Comparison of ENCODE assay signal across 8 cellular contexts in genomic region chr1:87330954-87331318, GRCh38. TPM values are rescaled to one million over a fixed set of nuclear protein-coding genes. Genes with fewer than 3 reads are reported as not detected.
DNase-seq lines count a peak whose midpoint lies in the region; ATAC-seq, FAIRE-seq and TF ChIP-seq lines count a peak whose summit lies in the region.

No MANE protein-coding gene starts in this region.

- H2BK20ac ChIP-seq in H1 (ENCODE audit: low read length), result no peak overlapping the region

- H2BK5ac ChIP-seq in H1 (ENCODE audit: low read depth, low read length), result 0 out of 2 replicates have a peak overlapping the region, but pooled peaks have one; percentile 29

- H3K9me3 ChIP-seq in CD8-positive, alpha-beta T cell (ENCODE audit: low read length), result no peaks in the 10 kb centered on the region
- H3K9me3 ChIP-seq in NT2/D1 (ENCODE audit: insufficient read depth, low read length) (no peaks in the 10 kb centered on the region), H1 (ENCODE audit: insufficient read depth in 2 of 2, low read depth in 1 of 2, low read length in 1 of 2) (no peaks in the 10 kb centered on the region), neuron (ENCODE audit: low read length) (no peaks in the 10 kb centered on the region)

- H3K4me1 ChIP-seq in CD8-positive, alpha-beta T cell (ENCODE audit: insufficient read depth, low read length), result peaks cover 42% of the 10 kb centered on the region
- H3K4me1 ChIP-seq in NT2/D1 (ENCODE audit: insufficient read depth, insufficient read length) (no peaks in the 10 kb centered on the region), H1 (replicated peaks in 1 of 4; ENCODE audit: control insufficient read depth in 3 of 4, insufficient read depth in 4 of 4, low read length in 3 of 4) (peaks cover 2 to 26% (median 18%) of the 10 kb centered on the region in 4 experiments; a peak in 6 of 7 replicates), neuron (ENCODE audit: insufficient read depth, low read length) (peaks cover 15% of the 10 kb centered on the region)

- H2AFZ ChIP-seq in H1 (ENCODE audit: low read length) (no peak overlapping the region), neuron (ENCODE audit: low read depth, low read length) (peak overlapping the region; percentile 12)

- CTCF ChIA-PET in CD8-positive, alpha-beta T cell (lab: Charles Lee), result interaction anchor here (0.7 to 1.0 kb wide), 2 partner anchors 10 to 622 kb away, joined by 3 read pairs; no protein-coding TSS in a partner anchor
- CTCF ChIA-PET in H1 (lab: Charles Lee; ENCODE audit: partially characterized antibody), result interaction anchor here (0.8 to 2.3 kb wide), 9 partner anchors 11 to 176 kb away, joined by 3 to 21 read pairs (median 4); no protein-coding TSS in a partner anchor

- H4K5ac ChIP-seq in H1 (ENCODE audit: insufficient read length, low read depth, low read length), result peak overlapping the region; percentile 46

- peak overlapping the region; percentile 6 for H3K27ac ChIP-seq in CD8-positive, alpha-beta T cell (ENCODE audit: low read depth, low read length)
- H3K27ac ChIP-seq in H1 (ENCODE audit: low read depth, low read length), result peak overlapping the region; percentile 74; the same call in 1 of the 2 replicates

- peak overlapping the region; percentile 93 for H3K27ac Mint-ChIP-seq in CD8-positive, alpha-beta T cell

- H3K27me3 Mint-ChIP-seq in CD8-positive, alpha-beta T cell (ENCODE audit: low read depth), result no peaks in the 10 kb centered on the region

- peak overlapping the region; percentile 95 for H3K4me3 Mint-ChIP-seq in CD8-positive, alpha-beta T cell

- peak overlapping the region; percentile 65 for H3K4me3 ChIP-seq in CD8-positive, alpha-beta T cell (ENCODE audit: low read depth, low read length)
- peak overlapping the region; percentile 69 for H3K4me3 ChIP-seq in NT2/D1 (ENCODE audit: insufficient read length, low read depth)
- peak overlapping the region; percentile 74 to 85 (median 82) for H3K4me3 ChIP-seq in H1 (ENCODE audit: extremely low read depth in 1 of 4, insufficient read depth in 2 of 4, low read depth in 3 of 4, low read length in 4 of 4)
- H3K4me3 ChIP-seq in neuron (ENCODE audit: low read length), result peak overlapping the region; percentile 53

- peaks cover 63% of the 10 kb centered on the region for H3K4me1 Mint-ChIP-seq in CD8-positive, alpha-beta T cell (ENCODE audit: low read depth)

- no peak overlapping the region for H2AK5ac ChIP-seq in H1 (ENCODE audit: low read depth, low read length)

- peak overlapping the region; percentile 90 for H3K9ac ChIP-seq in NT2/D1 (ENCODE audit: insufficient read length, low read depth)
- peak overlapping the region in 3 of 4 experiments; percentile 54 to 75 (median 58); a peak in 5 of 7 replicates for H3K9ac ChIP-seq in H1 (replicated peaks in 1 of 4; ENCODE audit: extremely low read depth in 1 of 4, low read depth in 3 of 4, low read length in 3 of 4)

- no peaks in the 10 kb centered on the region for H3K27me3 ChIP-seq in CD8-positive, alpha-beta T cell (ENCODE audit: insufficient read depth, low read length)
- no peaks in the 10 kb centered on the region for H3K27me3 ChIP-seq in NT2/D1 (ENCODE audit: insufficient read depth, insufficient read length)
- H3K27me3 ChIP-seq in H1 (replicated peaks in 1 of 4; ENCODE audit: control insufficient read depth in 3 of 4, extremely low read depth in 1 of 4, insufficient read depth in 3 of 4, low read length in 3 of 4), result no peaks in the 10 kb centered on the region
- H3K27me3 ChIP-seq in neuron (ENCODE audit: insufficient read depth, low read length), result no peaks in the 10 kb centered on the region

- no peak overlapping the region for H2BK12ac ChIP-seq in H1 (ENCODE audit: low read depth, low read length)

- no peak for TF ChIP-seq RAD21 in H1 (IDR thresholded peaks at IDR 0.05 in 1 of 2, conservative IDR thresholded peaks at IDR 0.05 in 1 of 2; ENCODE audit: low read depth in 2 of 2, low read length in 2 of 2)

- H3K79me2 ChIP-seq in H1 (ENCODE audit: control insufficient read depth in 1 of 2, insufficient read depth in 2 of 2, low read length in 2 of 2), result peaks cover 0 to 42% of the 10 kb centered on the region in 2 experiments; a peak in 2 of 4 replicates

- no peak overlapping the region for H4K8ac ChIP-seq in H1 (ENCODE audit: extremely low read depth, insufficient read depth, low read length)

- no peak overlapping the region for H2BK15ac ChIP-seq in H1 (ENCODE audit: low read length)

- TF ChIP-seq EP300 in H1 (IDR thresholded peaks at IDR 0.05; ENCODE audit: borderline replicate concordance in 1 of 2, low read depth in 2 of 2, low read length in 2 of 2), result no peak

- H3K23ac ChIP-seq in H1 (ENCODE audit: insufficient read length), result no peak overlapping the region

- DNase-seq in CD8-positive, alpha-beta T cell, result no peak
- DNase-seq in NT2/D1 (ENCODE audit: low read depth, low spot score) (no peak), H1 (ENCODE audit: low read depth in 1 of 2, low spot score in 2 of 2) (no peak), NCI-H187 treated with DMSO at 0.1 percent for 48 hours (lab: John Stamatoyannopoulos, UW) (no peak), NK-92 (lab: John Stamatoyannopoulos, UW; ENCODE audit: unreplicated experiment) (no peak)

- TF ChIP-seq POLR2A in H1 (IDR thresholded peaks at IDR 0.05; ENCODE audit: control extremely low read depth in 1 of 2, low read depth in 2 of 2, low read length in 2 of 2), result no peak

- H3K14ac ChIP-seq in H1 (ENCODE audit: insufficient read length), result no peak overlapping the region

- POLR2A ChIA-PET in CD8-positive, alpha-beta T cell (lab: Charles Lee), result no interaction called here
- POLR2A ChIA-PET in H1 (lab: Charles Lee; ENCODE audit: partially characterized antibody), result interaction anchor here (0.7 to 13.4 kb wide), 12 partner anchors 14 to 133 kb away, joined by 3 to 184 read pairs (median 4); no protein-coding TSS in a partner anchor

- no peak overlapping the region for H3K4ac ChIP-seq in H1 (replicated peaks; ENCODE audit: insufficient read length, low read depth, low read length)

- peaks cover 14% of the 10 kb centered on the region for H3K23me2 ChIP-seq in H1 (ENCODE audit: low read depth, low read length)

- no peak overlapping the region for H3K56ac ChIP-seq in H1 (replicated peaks; ENCODE audit: insufficient read length, low read depth, low read length)

- H4K20me1 ChIP-seq in H1 (replicated peaks in 1 of 2; ENCODE audit: control insufficient read depth in 1 of 2, insufficient read depth in 2 of 2, low read length in 2 of 2), result peaks cover 7 to 9% of the 10 kb centered on the region in 2 experiments

- no peak overlapping the region for H2BK120ac ChIP-seq in H1 (replicated peaks; ENCODE audit: low read depth, low read length)

- no peak for ATAC-seq in CD8-positive, alpha-beta T cell
- ATAC-seq in HG02642 (IDR thresholded peaks at IDR 0.05; ENCODE audit: poor library complexity, unreplicated experiment) (no peak), GM18511 (IDR thresholded peaks at IDR 0.05; ENCODE audit: unreplicated experiment) (no peak)

- peaks cover 12% of the 10 kb centered on the region for H3K36me3 Mint-ChIP-seq in CD8-positive, alpha-beta T cell

- 8% methylated on average over 4 of the region's 8 CpGs; no CpG with 5 or more reads in 1 of the 2 experiments for WGBS in H1 (ENCODE audit: extremely low coverage in 1 of 2, insufficient coverage in 1 of 2, insufficient read length in 1 of 2, insufficient replicate concordance in 2 of 2, low coverage in 1 of 2, low lambda C conversion rate in 2 of 2, missing lambda C conversion rate in 1 of 2), 2 experiments

- H4K91ac ChIP-seq in H1 (replicated peaks; ENCODE audit: insufficient read length, low read length), result no peak overlapping the region

- no peak for FAIRE-seq in H1 (lab: Jason Lieb, UNC)

- peak overlapping the region; percentile 87 to 88 for H3K4me2 ChIP-seq in H1 (ENCODE audit: insufficient read depth in 1 of 2, low read depth in 2 of 2, low read length in 2 of 2)

- H3K18ac ChIP-seq in H1 (ENCODE audit: extremely low read depth, low read length), result no peak overlapping the region; the same call in 1 of the 2 replicates

- intact Hi-C loops in CD8-positive, alpha-beta T cell (cut with DNase I, micrococcal nuclease), result loop anchor here (2.0 to 10.0 kb wide), 7 partner anchors 16 to 1626 kb away; partner anchors contain the start of genes GTF2B (in 1 of the 2), SH3GLB1 (in 1 of the 2) and ZNHIT6 (in 1 of the 2)

- TF ChIP-seq CTCF in CD8-positive, alpha-beta T cell (IDR thresholded peaks at IDR 0.05), result no peak
- TF ChIP-seq CTCF in H1 (IDR thresholded peaks at IDR 0.05; ENCODE audit: control extremely low read depth in 1 of 3, insufficient read depth in 1 of 3, low read depth in 1 of 3, low read length in 3 of 3), result no peak

- no peaks in the 10 kb centered on the region for H3K9me3 Mint-ChIP-seq in CD8-positive, alpha-beta T cell

- no peaks in the 10 kb centered on the region for H3K36me3 ChIP-seq in CD8-positive, alpha-beta T cell (ENCODE audit: insufficient read depth, low read length)
- H3K36me3 ChIP-seq in NT2/D1 (ENCODE audit: insufficient read depth, insufficient read length, low read length) (peaks cover 20% of the 10 kb centered on the region), H1 (ENCODE audit: control insufficient read depth in 2 of 4, insufficient read depth in 4 of 4, low read length in 3 of 4) (peaks cover 0 to 17% (median 3%) of the 10 kb centered on the region in 4 experiments; a peak in 2 of 8 replicates), neuron (ENCODE audit: insufficient read depth, low read length) (peaks cover 4% of the 10 kb centered on the region)

- H3K79me1 ChIP-seq in H1 (ENCODE audit: low read depth, low read length), result peaks cover 3% of the 10 kb centered on the region; the same call in 1 of the 2 replicates

TF ChIP-seq in H1, 55 proteins besides CTCF, POLR2A, EP300 and RAD21 (continues in another document):
- TF ChIP-seq SIRT6 (IDR thresholded peaks at IDR 0.05; ENCODE audit: low read length) (no peak), E2F6 (IDR thresholded peaks at IDR 0.05) (no peak), RNF2 (IDR thresholded peaks at IDR 0.05; ENCODE audit: borderline replicate concordance, low read depth, low read length, missing control alignments, poor library complexity, severe bottlenecking) (no peak)

RNA-seq across cellular contexts. Expression of gene LMO4, which starts 2.3 kb away (rescaled TPM):
- total RNA-seq in CD8-positive, alpha-beta T cell, result 10 to 100 TPM; 16.8 to 17.6 TPM
- total RNA-seq in H1 (2021; fragmentation: NEBNext Ultra II Directional; extraction: Animal tissue kit (Norgen Biotek cat#: 25700)), result 65.6 and 71.7 TPM in 2 replicates
- polyA plus RNA-seq in H1 (2011; rRNA removed), result 77.6 and 98.7 TPM in 2 replicates
- 84.3 TPM for polyA plus RNA-seq in H1 (2011; cell fraction: cytosol; rRNA removed)
- polyA plus RNA-seq in H1 (2011; cell fraction: nucleus; rRNA removed), result 79.1 TPM
- polyA plus RNA-seq in H1 (2012, experiment 1 of 2), result 61.4 to 75.2 TPM (median 67.8 TPM) in 4 replicates
- polyA plus RNA-seq in H1 (2012, experiment 2 of 2), result 77.0 TPM
- polyA plus RNA-seq in H1 (2013, experiment 1 of 2), result 61.1 TPM
- polyA plus RNA-seq in H1 (2013, experiment 2 of 2), result 65.8 TPM
- polyA minus RNA-seq in H1 (2011; rRNA and poly(A)+ RNA removed), result 56.3 and 60.4 TPM in 2 replicates
- polyA minus RNA-seq in H1 (2011; cell fraction: cytosol; rRNA and poly(A)+ RNA removed), result 35.3 TPM
- 35.5 TPM for polyA minus RNA-seq in H1 (2011; cell fraction: nucleus; rRNA and poly(A)+ RNA removed)
